In the genomic region with DNA sequence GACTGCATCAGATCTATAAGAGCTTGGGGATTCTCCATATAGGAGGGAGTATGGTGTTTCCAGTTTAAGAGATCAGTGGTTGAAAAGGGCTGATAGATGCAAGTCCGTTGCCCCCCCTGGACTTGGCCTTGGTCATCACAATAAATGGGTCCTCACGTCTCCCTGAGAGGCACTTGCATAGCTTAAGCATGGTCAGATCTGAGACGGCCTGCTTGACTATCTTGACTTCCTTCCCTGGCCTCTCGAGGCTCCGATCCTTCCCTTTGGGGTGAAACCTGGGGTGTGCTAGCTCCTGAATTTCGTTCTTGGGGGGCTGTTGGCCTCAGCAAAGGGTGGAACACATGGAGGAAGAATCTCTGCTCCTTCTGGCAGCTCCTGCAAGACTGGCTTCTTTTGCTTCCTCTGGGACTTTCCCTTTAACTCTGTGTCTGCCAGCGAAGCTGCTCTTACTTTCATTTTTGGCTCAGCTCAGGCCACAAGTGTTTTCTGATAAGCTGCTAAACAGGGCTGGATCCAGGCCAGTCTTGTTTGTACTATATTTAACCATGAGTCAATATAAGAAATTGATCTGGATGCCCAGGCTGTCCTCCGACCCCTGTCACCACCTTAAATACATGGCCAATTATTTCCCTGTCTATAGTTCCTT, we compare ENCODE assay signal across 7 cellular contexts. TPM values are rescaled to one million over a fixed set of nuclear protein-coding genes. Genes with fewer than 3 reads are reported as not detected.
DNase-seq lines count a peak whose midpoint lies in the region; ATAC-seq and TF ChIP-seq lines count a peak whose summit lies in the region.

No MANE protein-coding gene starts in this region.

- TF ChIP-seq CTCF in choroid plexus epithelial cell (conservative IDR thresholded peaks at IDR 0.05; ENCODE audit: low read depth, low read length) = no peak
- no peak for TF ChIP-seq CTCF in osteoblast (IDR thresholded peaks at IDR 0.05; ENCODE audit: extremely low read depth, low read depth, low read length)

- H3K27ac ChIP-seq in osteoblast (ENCODE audit: low read depth, low read length) = no peak overlapping the region

- H3K27me3 ChIP-seq in osteoblast (ENCODE audit: insufficient read depth, low read length) = peaks cover 9% of the 10 kb centered on the region

- H3K9me3 ChIP-seq in osteoblast (ENCODE audit: low read depth, low read length) = peaks cover 3% of the 10 kb centered on the region

- no peaks in the 10 kb centered on the region for H3K79me2 ChIP-seq in osteoblast (ENCODE audit: insufficient read depth, low read length)

- peak overlapping the region; percentile 85 for H3K4me2 ChIP-seq in osteoblast (ENCODE audit: insufficient read depth, low read length)

- peak overlapping the region; percentile 98 for H2AFZ ChIP-seq in osteoblast (ENCODE audit: low read length)

- ATAC-seq in GM18520 (IDR thresholded peaks at IDR 0.05; ENCODE audit: unreplicated experiment) = peak; percentile 96
- peak; percentile 92 for ATAC-seq in HG02623 (IDR thresholded peaks at IDR 0.05; ENCODE audit: unreplicated experiment)

- no peaks in the 10 kb centered on the region for H4K20me1 ChIP-seq in osteoblast (ENCODE audit: insufficient read depth, low read length)

- no peaks in the 10 kb centered on the region for H3K4me1 ChIP-seq in osteoblast (ENCODE audit: insufficient read depth, low read length)

- peak; percentile 32 for DNase-seq in NOMO-1 treated with DMSO at 0.1 percent for 48 hours (lab: John Stamatoyannopoulos, UW; ENCODE audit: unreplicated experiment)
- DNase-seq in choroid plexus epithelial cell (ENCODE audit: low read depth) = peak; percentile 76
- no peak for DNase-seq in osteoblast (ENCODE audit: insufficient read length, low spot score, missing footprints)
- no peak for DNase-seq in NCI-H1092 (lab: John Stamatoyannopoulos, UW)
- no peak for DNase-seq in NCI-H748 treated with DMSO at 0.1 percent for 48 hours (lab: John Stamatoyannopoulos, UW)

- H3K4me3 ChIP-seq in choroid plexus epithelial cell (ENCODE audit: low read depth, low read length) (peak overlapping the region; percentile 29), osteoblast (ENCODE audit: insufficient read depth, low read length) (peak overlapping the region; percentile 60)

- H3K36me3 ChIP-seq in osteoblast (ENCODE audit: insufficient read depth, low read length) = no peaks in the 10 kb centered on the region

RNA-seq across cellular contexts. Expression of gene ZNF485, which starts 11.2 kb away (rescaled TPM):
- total RNA-seq in osteoblast = 2.5 and 4.7 TPM in 2 replicates

RNA-seq across cellular contexts. Expression of gene ZNF239, which starts 20.7 kb away (rescaled TPM):
- total RNA-seq in osteoblast = 4.7 and 5.0 TPM in 2 replicates

RNA-seq across cellular contexts. Expression of gene ZNF32, which starts 53.6 kb away (rescaled TPM):
- total RNA-seq in osteoblast = 34.7 and 36.2 TPM in 2 replicates

Comparison
In these comparisons a context has a peak if more than half of its experiments do, and no peak if none do; other contexts are left out.
1. DNase-seq: peak in NOMO-1 treated with DMSO at 0.1 percent for 48 hours (single experiment) and choroid plexus epithelial cell (single experiment); none in osteoblast (single experiment), NCI-H1092 (single experiment) and NCI-H748 treated with DMSO at 0.1 percent for 48 hours (single experiment).